ENCODE assay signal across 15 cellular contexts in genomic region chr18:37289423-37289822, GRCh38.
A peak's percentile ranks its signal among the peaks of the same experiment; 100 is the strongest.
DNase-seq lines count a peak whose midpoint lies in the region; ATAC-seq and TF ChIP-seq lines count a peak whose summit lies in the region.
"Had no signal": no experiment of that assay in that cellular context is flagged by ENCODE, and none has a peak within 500 bp of the region (broad histone marks: within the 10 kb centered on the region; RNA-seq: fewer than 3 reads in every experiment).

No MANE protein-coding gene starts in this region.

- peak; percentile 69 to 83 for ATAC-seq in left cardiac atrium
- ATAC-seq in left lobe of liver: peak; percentile 33
- no peak for ATAC-seq in GM19452 (IDR thresholded peaks at IDR 0.05; ENCODE audit: unreplicated experiment)
- ATAC-seq: GM23338 had no signal

- H3K27ac ChIP-seq in BLaER1: peak overlapping the region; percentile 30; the same call in 1 of the 2 replicates
- no peak overlapping the region for H3K27ac ChIP-seq in BLaER1 treated with 17β-estradiol and CSF1 and Interleukin-3, amounts not matched to agents 10 nM and 100 nM
- H3K27ac ChIP-seq in adrenal gland: no peak overlapping the region

- TF ChIP-seq CTCF in adrenal gland (IDR thresholded peaks at IDR 0.05): no peak

- WGBS in adrenal gland, 4 donors: 72 to 97% (median 86%) methylated on average over 3 to 6 of the region's 6 CpGs

- peaks cover 26% of the 10 kb centered on the region for H3K4me1 ChIP-seq in BLaER1
- peaks cover 0 to 27% (median 21%) of the 10 kb centered on the region in 10 experiments; a peak in 16 of 20 replicates for H3K4me1 ChIP-seq in BLaER1 treated with 17β-estradiol and CSF1 and Interleukin-3, amounts not matched to agents 10 nM and 100 nM
- no peaks in the 10 kb centered on the region for H3K4me1 ChIP-seq in adrenal gland (replicated peaks in 1 of 2)
- H3K4me1 ChIP-seq: BE2C had no signal

- intact Hi-C loops in left cardiac atrium (cut with DNase I) (no loop called here), adrenal gland (cut with DNase I) (no loop called here)

- no peak overlapping the region for H3K4me3 ChIP-seq in BLaER1
- no peak overlapping the region for H3K4me3 ChIP-seq in BLaER1 treated with 17β-estradiol and CSF1 and Interleukin-3, amounts not matched to agents 10 nM and 100 nM
- H3K4me3 ChIP-seq in adrenal gland: no peak overlapping the region
- H3K4me3 ChIP-seq: GM23338 had no signal

- H4K20me1 ChIP-seq in BLaER1: no peaks in the 10 kb centered on the region
- no peaks in the 10 kb centered on the region for H4K20me1 ChIP-seq in BLaER1 treated with 17β-estradiol and CSF1 and Interleukin-3, amounts not matched to agents 10 nM and 100 nM

- H3K36me3 ChIP-seq in BLaER1 (no peaks in the 10 kb centered on the region), adrenal gland (replicated peaks in 1 of 2) (no peaks in the 10 kb centered on the region)
- H3K36me3 ChIP-seq in BLaER1 treated with 17β-estradiol and CSF1 and Interleukin-3, amounts not matched to agents 10 nM and 100 nM: no peaks in the 10 kb centered on the region
- H3K36me3 ChIP-seq: BE2C had no signal

- H3K9me3 ChIP-seq in BLaER1: no peaks in the 10 kb centered on the region
- H3K9me3 ChIP-seq in BLaER1 treated with 17β-estradiol and CSF1 and Interleukin-3, amounts not matched to agents 10 nM and 100 nM (replicated peaks in 1 of 11): no peaks in the 10 kb centered on the region
- H3K9me3 ChIP-seq in adrenal gland (replicated peaks in 1 of 3): no peaks in the 10 kb centered on the region
- H3K9me3 ChIP-seq: BE2C had no signal

- no peak overlapping the region for H3K9ac ChIP-seq in BLaER1
- no peak overlapping the region for H3K9ac ChIP-seq in BLaER1 treated with 17β-estradiol and CSF1 and Interleukin-3, amounts not matched to agents 10 nM and 100 nM

- H3K4me2 ChIP-seq in BLaER1: peak overlapping the region; percentile 82
- H3K4me2 ChIP-seq in BLaER1 treated with 17β-estradiol and CSF1 and Interleukin-3, amounts not matched to agents 10 nM and 100 nM: peak overlapping the region in 9 of 11 experiments; percentile 31 to 81 (median 62); a peak in 15 of 22 replicates
- H3K4me2 ChIP-seq: GM23338 had no signal

- DNase-seq in left cardiac atrium (peak; percentile 51), left lobe of liver (ENCODE audit: low spot score) (peak; percentile 47), HuH-7 (ENCODE audit: low spot score) (no peak), adrenal gland (no peak)
- DNase-seq: ACHN; BE2C; CD4-positive, alpha-beta memory T cell; DMS153; DMS79; GDM1; HCEC 1CT had no signal

- H3K27me3 ChIP-seq in BLaER1: no peaks in the 10 kb centered on the region
- no peaks in the 10 kb centered on the region for H3K27me3 ChIP-seq in BLaER1 treated with 17β-estradiol and CSF1 and Interleukin-3, amounts not matched to agents 10 nM and 100 nM
- H3K27me3 ChIP-seq in adrenal gland: no peaks in the 10 kb centered on the region
- H3K27me3 ChIP-seq: BE2C had no signal

- TF ChIP-seq POLR2A in adrenal gland (IDR thresholded peaks at IDR 0.05): no peak

Comparison
In these comparisons a context has a peak if more than half of its experiments do, and no peak if none do; other contexts are left out.
1. DNase-seq: peak in left cardiac atrium (single experiment) and left lobe of liver (single experiment); none in HuH-7 (single experiment) and adrenal gland (0 of 7).